Comparison of ENCODE assay signal across 1 cellular context in the genomic region with DNA sequence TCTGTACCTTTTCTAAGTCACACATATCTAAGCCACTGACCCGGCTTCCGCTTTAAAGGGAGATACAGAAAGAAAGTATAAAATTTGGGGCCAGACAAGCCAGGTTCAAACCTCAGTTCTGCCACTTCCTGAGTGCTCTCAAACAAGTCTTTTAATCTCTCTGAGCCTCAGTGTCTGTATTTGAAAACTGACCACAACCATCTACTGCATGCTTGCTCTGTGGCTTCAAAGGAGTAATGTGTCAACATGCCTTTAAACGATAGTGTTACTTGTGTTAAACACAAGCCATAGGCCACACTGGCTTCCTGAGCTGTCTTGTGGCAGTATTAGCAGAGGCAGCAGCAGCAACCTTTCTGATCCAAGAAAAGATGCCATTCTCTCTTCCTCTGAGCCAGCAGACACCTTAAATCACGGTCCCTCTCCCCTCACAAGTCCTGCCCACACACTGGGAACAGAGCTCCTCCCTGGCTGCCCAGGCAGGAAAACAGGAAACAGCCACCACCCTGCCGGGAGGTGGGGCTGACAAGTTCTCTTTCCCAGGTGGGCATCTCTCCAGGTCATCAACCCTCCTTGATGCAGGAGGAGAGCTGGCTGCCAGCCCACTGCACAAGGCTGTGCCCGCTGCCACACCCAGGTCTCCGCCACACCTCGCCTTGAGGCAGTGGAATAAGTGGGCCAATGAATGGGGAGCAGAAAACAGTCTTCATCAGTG.
TF ChIP-seq lines count a peak whose summit lies in the region.

No MANE protein-coding gene starts in this region.

TF ChIP-seq in HepG2, 621 proteins besides CTCF, POLR2A, EP300 and RAD21 (continued from another document and continues in another):
- TF ChIP-seq, protein P1, sequence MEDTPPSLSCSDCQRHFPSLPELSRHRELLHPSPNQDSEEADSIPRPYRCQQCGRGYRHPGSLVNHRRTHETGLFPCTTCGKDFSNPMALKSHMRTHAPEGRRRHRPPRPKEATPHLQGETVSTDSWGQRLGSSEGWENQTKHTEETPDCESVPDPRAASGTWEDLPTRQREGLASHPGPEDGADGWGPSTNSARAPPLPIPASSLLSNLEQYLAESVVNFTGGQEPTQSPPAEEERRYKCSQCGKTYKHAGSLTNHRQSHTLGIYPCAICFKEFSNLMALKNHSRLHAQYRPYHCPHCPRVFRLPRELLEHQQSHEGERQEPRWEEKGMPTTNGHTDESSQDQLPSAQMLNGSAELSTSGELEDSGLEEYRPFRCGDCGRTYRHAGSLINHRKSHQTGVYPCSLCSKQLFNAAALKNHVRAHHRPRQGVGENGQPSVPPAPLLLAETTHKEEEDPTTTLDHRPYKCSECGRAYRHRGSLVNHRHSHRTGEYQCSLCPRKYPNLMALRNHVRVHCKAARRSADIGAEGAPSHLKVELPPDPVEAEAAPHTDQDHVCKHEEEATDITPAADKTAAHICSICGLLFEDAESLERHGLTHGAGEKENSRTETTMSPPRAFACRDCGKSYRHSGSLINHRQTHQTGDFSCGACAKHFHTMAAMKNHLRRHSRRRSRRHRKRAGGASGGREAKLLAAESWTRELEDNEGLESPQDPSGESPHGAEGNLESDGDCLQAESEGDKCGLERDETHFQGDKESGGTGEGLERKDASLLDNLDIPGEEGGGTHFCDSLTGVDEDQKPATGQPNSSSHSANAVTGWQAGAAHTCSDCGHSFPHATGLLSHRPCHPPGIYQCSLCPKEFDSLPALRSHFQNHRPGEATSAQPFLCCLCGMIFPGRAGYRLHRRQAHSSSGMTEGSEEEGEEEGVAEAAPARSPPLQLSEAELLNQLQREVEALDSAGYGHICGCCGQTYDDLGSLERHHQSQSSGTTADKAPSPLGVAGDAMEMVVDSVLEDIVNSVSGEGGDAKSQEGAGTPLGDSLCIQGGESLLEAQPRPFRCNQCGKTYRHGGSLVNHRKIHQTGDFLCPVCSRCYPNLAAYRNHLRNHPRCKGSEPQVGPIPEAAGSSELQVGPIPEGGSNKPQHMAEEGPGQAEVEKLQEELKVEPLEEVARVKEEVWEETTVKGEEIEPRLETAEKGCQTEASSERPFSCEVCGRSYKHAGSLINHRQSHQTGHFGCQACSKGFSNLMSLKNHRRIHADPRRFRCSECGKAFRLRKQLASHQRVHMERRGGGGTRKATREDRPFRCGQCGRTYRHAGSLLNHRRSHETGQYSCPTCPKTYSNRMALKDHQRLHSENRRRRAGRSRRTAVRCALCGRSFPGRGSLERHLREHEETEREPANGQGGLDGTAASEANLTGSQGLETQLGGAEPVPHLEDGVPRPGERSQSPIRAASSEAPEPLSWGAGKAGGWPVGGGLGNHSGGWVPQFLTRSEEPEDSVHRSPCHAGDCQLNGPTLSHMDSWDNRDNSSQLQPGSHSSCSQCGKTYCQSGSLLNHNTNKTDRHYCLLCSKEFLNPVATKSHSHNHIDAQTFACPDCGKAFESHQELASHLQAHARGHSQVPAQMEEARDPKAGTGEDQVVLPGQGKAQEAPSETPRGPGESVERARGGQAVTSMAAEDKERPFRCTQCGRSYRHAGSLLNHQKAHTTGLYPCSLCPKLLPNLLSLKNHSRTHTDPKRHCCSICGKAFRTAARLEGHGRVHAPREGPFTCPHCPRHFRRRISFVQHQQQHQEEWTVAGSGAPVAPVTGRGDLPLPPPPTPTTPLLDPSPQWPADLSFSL (CRISPR knock-in tag; IDR thresholded peaks at IDR 0.05): peak; percentile 92
- TF ChIP-seq GPN1 (CRISPR knock-in tag; IDR thresholded peaks at IDR 0.05; ENCODE audit: borderline replicate concordance): no peak
- TF ChIP-seq NFATC3 (CRISPR knock-in tag; IDR thresholded peaks at IDR 0.05): no peak
- TF ChIP-seq, protein P2, sequence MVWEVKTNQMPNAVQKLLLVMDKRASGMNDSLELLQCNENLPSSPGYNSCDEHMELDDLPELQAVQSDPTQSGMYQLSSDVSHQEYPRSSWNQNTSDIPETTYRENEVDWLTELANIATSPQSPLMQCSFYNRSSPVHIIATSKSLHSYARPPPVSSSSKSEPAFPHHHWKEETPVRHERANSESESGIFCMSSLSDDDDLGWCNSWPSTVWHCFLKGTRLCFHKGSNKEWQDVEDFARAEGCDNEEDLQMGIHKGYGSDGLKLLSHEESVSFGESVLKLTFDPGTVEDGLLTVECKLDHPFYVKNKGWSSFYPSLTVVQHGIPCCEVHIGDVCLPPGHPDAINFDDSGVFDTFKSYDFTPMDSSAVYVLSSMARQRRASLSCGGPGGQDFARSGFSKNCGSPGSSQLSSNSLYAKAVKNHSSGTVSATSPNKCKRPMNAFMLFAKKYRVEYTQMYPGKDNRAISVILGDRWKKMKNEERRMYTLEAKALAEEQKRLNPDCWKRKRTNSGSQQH (CRISPR knock-in tag; IDR thresholded peaks at IDR 0.05; ENCODE audit: low read depth): 0 out of 2 replicates have a peak, but pooled peaks have one; percentile 36
- peak; percentile 59; the same call in 1 of the 2 replicates for TF ChIP-seq HHEX (CRISPR knock-in tag; IDR thresholded peaks at IDR 0.05)
- no peak for TF ChIP-seq ZNF280B (CRISPR knock-in tag; IDR thresholded peaks at IDR 0.05; ENCODE audit: borderline replicate concordance)
- TF ChIP-seq ZNF768 (CRISPR knock-in tag; IDR thresholded peaks at IDR 0.05): no peak
- no peak for TF ChIP-seq HOMEZ (CRISPR knock-in tag; IDR thresholded peaks at IDR 0.05; ENCODE audit: low read depth)
- TF ChIP-seq ZNF143 (CRISPR knock-in tag; IDR thresholded peaks at IDR 0.05): no peak
- 0 out of 2 replicates have a peak, but pooled peaks have one; percentile 34 for TF ChIP-seq BHLHE40 (IDR thresholded peaks at IDR 0.05; ENCODE audit: low read length)
- TF ChIP-seq RAD51 (IDR thresholded peaks at IDR 0.05; ENCODE audit: borderline replicate concordance): no peak
- TF ChIP-seq ZNF20 (CRISPR knock-in tag; IDR thresholded peaks at IDR 0.05): no peak
- TF ChIP-seq FOSL1 (CRISPR knock-in tag; IDR thresholded peaks at IDR 0.05; ENCODE audit: borderline replicate concordance): no peak
- peak; percentile 68; the same call in 1 of the 2 replicates for TF ChIP-seq TBX3 (IDR thresholded peaks at IDR 0.05; ENCODE audit: borderline replicate concordance)
- TF ChIP-seq ZNF616 (CRISPR knock-in tag; IDR thresholded peaks at IDR 0.05; ENCODE audit: low read depth): no peak
- TF ChIP-seq, protein P3, sequence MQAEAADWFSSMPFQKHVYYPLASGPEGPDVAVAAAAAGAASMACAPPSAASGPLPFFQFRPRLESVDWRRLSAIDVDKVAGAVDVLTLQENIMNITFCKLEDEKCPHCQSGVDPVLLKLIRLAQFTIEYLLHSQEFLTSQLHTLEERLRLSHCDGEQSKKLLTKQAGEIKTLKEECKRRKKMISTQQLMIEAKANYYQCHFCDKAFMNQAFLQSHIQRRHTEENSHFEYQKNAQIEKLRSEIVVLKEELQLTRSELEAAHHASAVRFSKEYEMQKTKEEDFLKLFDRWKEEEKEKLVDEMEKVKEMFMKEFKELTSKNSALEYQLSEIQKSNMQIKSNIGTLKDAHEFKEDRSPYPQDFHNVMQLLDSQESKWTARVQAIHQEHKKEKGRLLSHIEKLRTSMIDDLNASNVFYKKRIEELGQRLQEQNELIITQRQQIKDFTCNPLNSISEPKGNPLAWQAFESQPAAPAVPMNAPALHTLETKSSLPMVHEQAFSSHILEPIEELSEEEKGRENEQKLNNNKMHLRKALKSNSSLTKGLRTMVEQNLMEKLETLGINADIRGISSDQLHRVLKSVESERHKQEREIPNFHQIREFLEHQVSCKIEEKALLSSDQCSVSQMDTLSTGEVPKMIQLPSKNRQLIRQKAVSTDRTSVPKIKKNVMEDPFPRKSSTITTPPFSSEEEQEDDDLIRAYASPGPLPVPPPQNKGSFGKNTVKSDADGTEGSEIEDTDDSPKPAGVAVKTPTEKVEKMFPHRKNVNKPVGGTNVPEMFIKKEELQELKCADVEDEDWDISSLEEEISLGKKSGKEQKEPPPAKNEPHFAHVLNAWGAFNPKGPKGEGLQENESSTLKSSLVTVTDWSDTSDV (CRISPR knock-in tag; IDR thresholded peaks at IDR 0.05): no peak
- TF ChIP-seq ZFP36L2 (CRISPR knock-in tag; IDR thresholded peaks at IDR 0.05): no peak
- peak; percentile 73 for TF ChIP-seq NCOA2 (CRISPR knock-in tag; IDR thresholded peaks at IDR 0.05)
- TF ChIP-seq HNRNPLL (IDR thresholded peaks at IDR 0.05; ENCODE audit: low read depth, low read length, poor library complexity, severe bottlenecking): no peak
- no peak for TF ChIP-seq ZC3H4 (CRISPR knock-in tag; IDR thresholded peaks at IDR 0.05; ENCODE audit: borderline replicate concordance)
- TF ChIP-seq ZNF326 (CRISPR knock-in tag; IDR thresholded peaks at IDR 0.05; ENCODE audit: borderline replicate concordance): no peak
- no peak for TF ChIP-seq DDIT3 (CRISPR knock-in tag; IDR thresholded peaks at IDR 0.05)
- TF ChIP-seq RNF2 (conservative IDR thresholded peaks at IDR 0.05; ENCODE audit: low read depth): no peak
- no peak for TF ChIP-seq FOXK2 (IDR thresholded peaks at IDR 0.05)
- TF ChIP-seq, protein P4, sequence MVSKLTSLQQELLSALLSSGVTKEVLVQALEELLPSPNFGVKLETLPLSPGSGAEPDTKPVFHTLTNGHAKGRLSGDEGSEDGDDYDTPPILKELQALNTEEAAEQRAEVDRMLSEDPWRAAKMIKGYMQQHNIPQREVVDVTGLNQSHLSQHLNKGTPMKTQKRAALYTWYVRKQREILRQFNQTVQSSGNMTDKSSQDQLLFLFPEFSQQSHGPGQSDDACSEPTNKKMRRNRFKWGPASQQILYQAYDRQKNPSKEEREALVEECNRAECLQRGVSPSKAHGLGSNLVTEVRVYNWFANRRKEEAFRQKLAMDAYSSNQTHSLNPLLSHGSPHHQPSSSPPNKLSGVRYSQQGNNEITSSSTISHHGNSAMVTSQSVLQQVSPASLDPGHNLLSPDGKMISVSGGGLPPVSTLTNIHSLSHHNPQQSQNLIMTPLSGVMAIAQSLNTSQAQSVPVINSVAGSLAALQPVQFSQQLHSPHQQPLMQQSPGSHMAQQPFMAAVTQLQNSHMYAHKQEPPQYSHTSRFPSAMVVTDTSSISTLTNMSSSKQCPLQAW (CRISPR knock-in tag; IDR thresholded peaks at IDR 0.05): 0 out of 2 replicates have a peak, but pooled peaks have one; percentile 30
- TF ChIP-seq ZBTB7A (CRISPR knock-in tag; IDR thresholded peaks at IDR 0.05): no peak
- no peak for TF ChIP-seq AHR (CRISPR knock-in tag; IDR thresholded peaks at IDR 0.05)
- TF ChIP-seq NFRKB (IDR thresholded peaks at IDR 0.05): no peak
- no peak for TF ChIP-seq NPAS2 (CRISPR knock-in tag; IDR thresholded peaks at IDR 0.05; ENCODE audit: borderline replicate concordance)
- TF ChIP-seq SMARCE1 (IDR thresholded peaks at IDR 0.05; ENCODE audit: borderline replicate concordance): no peak
- TF ChIP-seq ZNF256 (CRISPR knock-in tag; conservative IDR thresholded peaks at IDR 0.05): no peak
- TF ChIP-seq CSRNP2 (CRISPR knock-in tag; conservative IDR thresholded peaks at IDR 0.05; ENCODE audit: low read depth): no peak
- TF ChIP-seq, protein P5, sequence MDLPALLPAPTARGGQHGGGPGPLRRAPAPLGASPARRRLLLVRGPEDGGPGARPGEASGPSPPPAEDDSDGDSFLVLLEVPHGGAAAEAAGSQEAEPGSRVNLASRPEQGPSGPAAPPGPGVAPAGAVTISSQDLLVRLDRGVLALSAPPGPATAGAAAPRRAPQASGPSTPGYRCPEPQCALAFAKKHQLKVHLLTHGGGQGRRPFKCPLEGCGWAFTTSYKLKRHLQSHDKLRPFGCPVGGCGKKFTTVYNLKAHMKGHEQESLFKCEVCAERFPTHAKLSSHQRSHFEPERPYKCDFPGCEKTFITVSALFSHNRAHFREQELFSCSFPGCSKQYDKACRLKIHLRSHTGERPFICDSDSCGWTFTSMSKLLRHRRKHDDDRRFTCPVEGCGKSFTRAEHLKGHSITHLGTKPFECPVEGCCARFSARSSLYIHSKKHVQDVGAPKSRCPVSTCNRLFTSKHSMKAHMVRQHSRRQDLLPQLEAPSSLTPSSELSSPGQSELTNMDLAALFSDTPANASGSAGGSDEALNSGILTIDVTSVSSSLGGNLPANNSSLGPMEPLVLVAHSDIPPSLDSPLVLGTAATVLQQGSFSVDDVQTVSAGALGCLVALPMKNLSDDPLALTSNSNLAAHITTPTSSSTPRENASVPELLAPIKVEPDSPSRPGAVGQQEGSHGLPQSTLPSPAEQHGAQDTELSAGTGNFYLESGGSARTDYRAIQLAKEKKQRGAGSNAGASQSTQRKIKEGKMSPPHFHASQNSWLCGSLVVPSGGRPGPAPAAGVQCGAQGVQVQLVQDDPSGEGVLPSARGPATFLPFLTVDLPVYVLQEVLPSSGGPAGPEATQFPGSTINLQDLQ (CRISPR knock-in tag; IDR thresholded peaks at IDR 0.05): no peak
- TF ChIP-seq NCOR1 (IDR thresholded peaks at IDR 0.05; ENCODE audit: borderline replicate concordance, low read length): no peak
- no peak for TF ChIP-seq ZBTB7B (CRISPR knock-in tag; IDR thresholded peaks at IDR 0.05)
